In the genomic region with DNA sequence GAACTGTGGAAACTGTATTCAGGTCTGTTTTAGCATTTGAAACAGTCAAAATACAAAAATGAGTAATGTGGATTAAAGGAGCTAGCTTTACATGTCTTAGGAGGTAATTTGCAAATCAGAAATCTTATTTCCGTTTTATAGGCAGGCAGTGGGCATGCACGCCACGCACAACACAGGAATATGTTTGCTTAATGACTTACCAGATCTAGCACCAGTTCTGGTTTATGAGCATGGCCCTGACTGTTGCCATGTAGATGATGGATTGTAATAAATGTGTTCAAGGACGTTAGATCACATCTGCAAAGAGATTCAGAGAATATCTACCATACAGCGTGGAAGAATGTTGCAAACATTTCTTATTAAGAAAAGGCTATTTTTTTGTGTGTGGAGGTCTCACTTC, we compare ENCODE assay signal across 15 cellular contexts.
DNase-seq lines count a peak whose midpoint lies in the region; ATAC-seq, FAIRE-seq and TF ChIP-seq lines count a peak whose summit lies in the region.
"Had no signal": no experiment of that assay in that cellular context is flagged by ENCODE, and none has a peak within 500 bp of the region (broad histone marks: within the 10 kb centered on the region; RNA-seq: fewer than 3 reads in every experiment).

No MANE protein-coding gene starts in this region.

- H3K9ac ChIP-seq in H1 (replicated peaks in 1 of 4; ENCODE audit: extremely low read depth in 1 of 4, low read depth in 3 of 4, low read length in 3 of 4): no peak overlapping the region
- H3K9ac ChIP-seq: BLaER1 treated with 17β-estradiol and CSF1 and Interleukin-3, amounts not matched to agents 10 nM and 100 nM; GM23248 had no signal

- H4K91ac ChIP-seq in H1 (replicated peaks; ENCODE audit: insufficient read length, low read length): no peak overlapping the region

- no peaks in the 10 kb centered on the region for H3K79me1 ChIP-seq in H1 (ENCODE audit: low read depth, low read length)

- no peak for ATAC-seq in GM18519 (IDR thresholded peaks at IDR 0.05; ENCODE audit: low FRiP score, unreplicated experiment)

- no peak for TF ChIP-seq RAD21 in H1 (IDR thresholded peaks at IDR 0.05 in 1 of 2, conservative IDR thresholded peaks at IDR 0.05 in 1 of 2; ENCODE audit: low read depth in 2 of 2, low read length in 2 of 2)

- TF ChIP-seq CTCF in H1 (IDR thresholded peaks at IDR 0.05; ENCODE audit: control extremely low read depth in 1 of 3, insufficient read depth in 1 of 3, low read depth in 1 of 3, low read length in 3 of 3) (no peak), transverse colon (IDR thresholded peaks at IDR 0.05) (no peak)

- POLR2A ChIA-PET in HEK293T (lab: Yijun Ruan, JAX): no interaction called here
- POLR2A ChIA-PET in H1 (lab: Charles Lee; ENCODE audit: partially characterized antibody): no interaction called here

- no peak overlapping the region for H3K56ac ChIP-seq in H1 (replicated peaks; ENCODE audit: insufficient read length, low read depth, low read length)

- TF ChIP-seq POLR2A in H1 (IDR thresholded peaks at IDR 0.05; ENCODE audit: control extremely low read depth in 1 of 2, low read depth in 2 of 2, low read length in 2 of 2) (no peak), transverse colon (IDR thresholded peaks at IDR 0.05) (no peak)

- no peak overlapping the region for H3K4ac ChIP-seq in H1 (replicated peaks; ENCODE audit: insufficient read length, low read depth, low read length)

- H4K5ac ChIP-seq in H1 (ENCODE audit: insufficient read length, low read depth, low read length): no peak overlapping the region

- no peak overlapping the region for H3K4me2 ChIP-seq in H1 (ENCODE audit: insufficient read depth in 1 of 2, low read depth in 2 of 2, low read length in 2 of 2)
- H3K4me2 ChIP-seq: BLaER1 treated with 17β-estradiol and CSF1 and Interleukin-3, amounts not matched to agents 10 nM and 100 nM had no signal

- no peaks in the 10 kb centered on the region for H3K23me2 ChIP-seq in H1 (ENCODE audit: low read depth, low read length)

- no peak overlapping the region for H4K8ac ChIP-seq in H1 (ENCODE audit: extremely low read depth, insufficient read depth, low read length)

- H3K27me3 ChIP-seq in H1 (replicated peaks in 1 of 4; ENCODE audit: control insufficient read depth in 3 of 4, extremely low read depth in 1 of 4, insufficient read depth in 3 of 4, low read length in 3 of 4) (no peaks in the 10 kb centered on the region), transverse colon (no peaks in the 10 kb centered on the region)
- H3K27me3 ChIP-seq: BLaER1 treated with 17β-estradiol and CSF1 and Interleukin-3, amounts not matched to agents 10 nM and 100 nM had no signal

- intact Hi-C loops in transverse colon (cut with DNase I; ENCODE audit: low total_unique reads): no loop called here

- no peak overlapping the region for H2AFZ ChIP-seq in H1 (ENCODE audit: low read length)
- H2AFZ ChIP-seq: GM23248 had no signal

- no peak overlapping the region for H3K23ac ChIP-seq in H1 (ENCODE audit: insufficient read length)

- peak overlapping the region; percentile 25; the same call in 1 of the 2 replicates for H3K18ac ChIP-seq in H1 (ENCODE audit: extremely low read depth, low read length)

- H3K9me3 ChIP-seq in H1 (ENCODE audit: insufficient read depth in 2 of 2, low read depth in 1 of 2, low read length in 1 of 2) (no peaks in the 10 kb centered on the region), transverse colon (no peaks in the 10 kb centered on the region)
- H3K9me3 ChIP-seq: BLaER1 treated with 17β-estradiol and CSF1 and Interleukin-3, amounts not matched to agents 10 nM and 100 nM had no signal

- H2BK5ac ChIP-seq in H1 (ENCODE audit: low read depth, low read length): no peak overlapping the region; the same call in 1 of the 2 replicates

- H2BK15ac ChIP-seq in H1 (ENCODE audit: low read length): no peak overlapping the region

- in situ Hi-C loops in transverse colon (cut with MboI; ENCODE audit: low pct_ligation_motif_present in 1 of 4, low pct_unique_long_range_greater_than_20kb in 1 of 4, low sequenced_read_pairs in 3 of 4): no loop called here

- H3K4me3 ChIP-seq in H1 (ENCODE audit: extremely low read depth in 1 of 4, insufficient read depth in 2 of 4, low read depth in 3 of 4, low read length in 4 of 4) (no peak overlapping the region), transverse colon (no peak overlapping the region)
- H3K4me3 ChIP-seq: BLaER1 treated with 17β-estradiol and CSF1 and Interleukin-3, amounts not matched to agents 10 nM and 100 nM; GM23248 had no signal

- H3K14ac ChIP-seq in H1 (ENCODE audit: insufficient read length): no peak overlapping the region

- no peak overlapping the region for H2AK5ac ChIP-seq in H1 (ENCODE audit: low read depth, low read length)

- H3K4me1 ChIP-seq in H1 (replicated peaks in 1 of 4; ENCODE audit: control insufficient read depth in 3 of 4, insufficient read depth in 4 of 4, low read length in 3 of 4) (peaks cover 0 to 6% (median 0%) of the 10 kb centered on the region in 4 experiments; a peak in 1 of 7 replicates), transverse colon (peaks cover 4 to 31% (median 9%) of the 10 kb centered on the region in 4 donors)
- H3K4me1 ChIP-seq: BLaER1 treated with 17β-estradiol and CSF1 and Interleukin-3, amounts not matched to agents 10 nM and 100 nM had no signal

- no peak overlapping the region for H2BK12ac ChIP-seq in H1 (ENCODE audit: low read depth, low read length)

- 78% methylated on average over 5 of the region's 5 CpGs; no CpG with 5 or more reads in 1 of the 2 experiments for WGBS in H1 (ENCODE audit: extremely low coverage in 1 of 2, insufficient coverage in 1 of 2, insufficient read length in 1 of 2, insufficient replicate concordance in 2 of 2, low coverage in 1 of 2, low lambda C conversion rate in 2 of 2, missing lambda C conversion rate in 1 of 2), 2 experiments
- 19 to 32% methylated on average over 5 of the region's 5 CpGs for WGBS in transverse colon (ENCODE audit: low coverage in 1 of 2), 2 donors

- no peaks in the 10 kb centered on the region for H4K20me1 ChIP-seq in H1 (replicated peaks in 1 of 2; ENCODE audit: control insufficient read depth in 1 of 2, insufficient read depth in 2 of 2, low read length in 2 of 2)
- H4K20me1 ChIP-seq: BLaER1 treated with 17β-estradiol and CSF1 and Interleukin-3, amounts not matched to agents 10 nM and 100 nM had no signal

- FAIRE-seq in H1 (lab: Jason Lieb, UNC): no peak

- CTCF ChIA-PET in HEK293T (lab: Yijun Ruan, JAX): no interaction called here
- CTCF ChIA-PET in H1 (lab: Charles Lee; ENCODE audit: partially characterized antibody): no interaction called here

- H2BK20ac ChIP-seq in H1 (ENCODE audit: low read length): no peak overlapping the region

- H3K79me2 ChIP-seq in H1 (ENCODE audit: control insufficient read depth in 1 of 2, insufficient read depth in 2 of 2, low read length in 2 of 2): no peaks in the 10 kb centered on the region

- DNase-seq in HEK293T (ENCODE audit: extremely low spot score) (no peak), M059J (ENCODE audit: low read depth) (peak; percentile 8), H1 (ENCODE audit: low read depth in 1 of 2, low spot score in 2 of 2) (no peak), transverse colon (peak; percentile 37), COLO829 (ENCODE audit: low spot score) (no peak), SW480 (ENCODE audit: low spot score) (no peak)
- DNase-seq: ACHN; Calu3; CD4-positive, CD25-positive, alpha-beta regulatory T cell; DMS 273 treated with DMSO at 0.1 percent for 48 hours; GM23248; H7 had no signal

- H3K36me3 ChIP-seq in H1 (ENCODE audit: control insufficient read depth in 2 of 4, insufficient read depth in 4 of 4, low read length in 3 of 4) (no peaks in the 10 kb centered on the region), transverse colon (no peaks in the 10 kb centered on the region)
- H3K36me3 ChIP-seq: BLaER1 treated with 17β-estradiol and CSF1 and Interleukin-3, amounts not matched to agents 10 nM and 100 nM had no signal

- H2BK120ac ChIP-seq in H1 (replicated peaks; ENCODE audit: low read depth, low read length): no peak overlapping the region

- H3K27ac ChIP-seq in H1 (ENCODE audit: low read depth, low read length) (no peak overlapping the region), transverse colon (peak overlapping the region; percentile 24 to 64 (median 53))
- H3K27ac ChIP-seq: BLaER1 treated with 17β-estradiol and CSF1 and Interleukin-3, amounts not matched to agents 10 nM and 100 nM; GM23248; HL-60 had no signal

- TF ChIP-seq EP300 in H1 (IDR thresholded peaks at IDR 0.05; ENCODE audit: borderline replicate concordance in 1 of 2, low read depth in 2 of 2, low read length in 2 of 2): no peak
- TF ChIP-seq EP300 in transverse colon (IDR thresholded peaks at IDR 0.05; ENCODE audit: low read depth): no peak

TF ChIP-seq in HEK293T, 16 proteins besides CTCF, POLR2A, EP300 and RAD21:
- TF ChIP-seq NFRKB (IDR thresholded peaks at IDR 0.05): no peak
- TF ChIP-seq, protein P1, sequence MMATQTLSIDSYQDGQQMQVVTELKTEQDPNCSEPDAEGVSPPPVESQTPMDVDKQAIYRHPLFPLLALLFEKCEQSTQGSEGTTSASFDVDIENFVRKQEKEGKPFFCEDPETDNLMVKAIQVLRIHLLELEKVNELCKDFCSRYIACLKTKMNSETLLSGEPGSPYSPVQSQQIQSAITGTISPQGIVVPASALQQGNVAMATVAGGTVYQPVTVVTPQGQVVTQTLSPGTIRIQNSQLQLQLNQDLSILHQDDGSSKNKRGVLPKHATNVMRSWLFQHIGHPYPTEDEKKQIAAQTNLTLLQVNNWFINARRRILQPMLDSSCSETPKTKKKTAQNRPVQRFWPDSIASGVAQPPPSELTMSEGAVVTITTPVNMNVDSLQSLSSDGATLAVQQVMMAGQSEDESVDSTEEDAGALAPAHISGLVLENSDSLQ (IDR thresholded peaks at IDR 0.05): peak; percentile 39

TF ChIP-seq in H1, 55 proteins besides CTCF, POLR2A, EP300 and RAD21 (continues in another document):
- TF ChIP-seq, protein P2, sequence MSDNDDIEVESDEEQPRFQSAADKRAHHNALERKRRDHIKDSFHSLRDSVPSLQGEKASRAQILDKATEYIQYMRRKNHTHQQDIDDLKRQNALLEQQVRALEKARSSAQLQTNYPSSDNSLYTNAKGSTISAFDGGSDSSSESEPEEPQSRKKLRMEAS (IDR thresholded peaks at IDR 0.05): no peak
- no peak for TF ChIP-seq GTF2F1 (IDR thresholded peaks at IDR 0.05; ENCODE audit: borderline replicate concordance, low read depth, low read length)
- TF ChIP-seq CBX8 (IDR thresholded peaks at IDR 0.05; ENCODE audit: borderline replicate concordance, low read depth, low read length): no peak
- no peak for TF ChIP-seq CBX5 (IDR thresholded peaks at IDR 0.05; ENCODE audit: low read depth, low read length)
- no peak for TF ChIP-seq TAF1 (IDR thresholded peaks at IDR 0.05; ENCODE audit: low read depth, low read length)
- TF ChIP-seq, protein P3, sequence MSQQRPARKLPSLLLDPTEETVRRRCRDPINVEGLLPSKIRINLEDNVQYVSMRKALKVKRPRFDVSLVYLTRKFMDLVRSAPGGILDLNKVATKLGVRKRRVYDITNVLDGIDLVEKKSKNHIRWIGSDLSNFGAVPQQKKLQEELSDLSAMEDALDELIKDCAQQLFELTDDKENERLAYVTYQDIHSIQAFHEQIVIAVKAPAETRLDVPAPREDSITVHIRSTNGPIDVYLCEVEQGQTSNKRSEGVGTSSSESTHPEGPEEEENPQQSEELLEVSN (IDR thresholded peaks at IDR 0.05): no peak
- no peak for TF ChIP-seq POLR2AphosphoS5 (IDR thresholded peaks at IDR 0.05; ENCODE audit: low read depth, low read length)
- no peak for TF ChIP-seq SP2 (IDR thresholded peaks at IDR 0.05; ENCODE audit: low read length)

Comparison
In these comparisons a context has a peak if more than half of its experiments do, and no peak if none do; other contexts are left out.
1. DNase-seq: peak in M059J (single experiment) and transverse colon (single experiment); none in HEK293T (single experiment), H1 (0 of 2), COLO829 (single experiment) and SW480 (single experiment).